ENCODE assay signal across 11 cellular contexts in genomic region chr12:122116707-122117535, GRCh38. TPM values are rescaled to one million over a fixed set of nuclear protein-coding genes. Genes with fewer than 3 reads are reported as not detected.
DNase-seq lines count a peak whose midpoint lies in the region; ATAC-seq, FAIRE-seq and TF ChIP-seq lines count a peak whose summit lies in the region.
"Had no signal": no experiment of that assay in that cellular context is flagged by ENCODE, and none has a peak within 500 bp of the region (broad histone marks: within the 10 kb centered on the region; RNA-seq: fewer than 3 reads in every experiment).

No MANE protein-coding gene starts in this region.

- intact Hi-C loops in HepG2 (cut with micrococcal nuclease; ENCODE audit: unreplicated experiment) = no loop called here

- TF ChIP-seq EP300 in HepG2 (IDR thresholded peaks at IDR 0.05; ENCODE audit: low read depth in 2 of 2, low read length in 2 of 2) (no peak), HepG2 (CRISPR knock-in tag; IDR thresholded peaks at IDR 0.05; ENCODE audit: borderline replicate concordance) (no peak), suprapubic skin (IDR thresholded peaks at IDR 0.05) (no peak)

- H3K27me3 ChIP-seq in brain microvascular endothelial cell (replicated peaks) (no peaks in the 10 kb centered on the region), HepG2 (ENCODE audit: control insufficient read depth in 1 of 2, insufficient read depth in 2 of 2, low read length in 2 of 2) (no peaks in the 10 kb centered on the region), suprapubic skin (no peaks in the 10 kb centered on the region)

- H2AFZ ChIP-seq in HepG2 (ENCODE audit: low read length) = no peak overlapping the region

- H3K4me2 ChIP-seq in HepG2 (ENCODE audit: low read depth, low read length) = no peak overlapping the region

- H4K20me1 ChIP-seq in HepG2 (ENCODE audit: insufficient read depth, low read length) = no peaks in the 10 kb centered on the region

- DNase-seq in NCI-H1417 (lab: John Stamatoyannopoulos, UW) = peak; percentile 42 to 81 (median 48)
- DNase-seq in NCI-H1417 treated with DMSO at 0.1 percent for 48 hours (lab: John Stamatoyannopoulos, UW) = no peak
- DNase-seq in brain microvascular endothelial cell = no peak
- no peak for DNase-seq in HepG2 (ENCODE audit: low spot score)
- DNase-seq in suprapubic skin (ENCODE audit: low spot score in 2 of 2) = no peak
- DNase-seq in NCI-H1694 treated with DMSO at 0.1 percent for 48 hours (lab: John Stamatoyannopoulos, UW) = no peak
- DNase-seq in stimulated activated CD4-positive, alpha-beta T cell treated with anti-CD3 and anti-CD28 coated beads, Interleukin-4, amount 100 ng/mL, for 1 hour = no peak
- DNase-seq in WTC11 (ENCODE audit: low spot score) = no peak

- H3K36me3 ChIP-seq in brain microvascular endothelial cell (replicated peaks) (peaks cover 6% of the 10 kb centered on the region), HepG2 (replicated peaks in 1 of 2; ENCODE audit: control insufficient read depth in 1 of 2, insufficient read depth in 2 of 2, low read length in 2 of 2) (no peaks in the 10 kb centered on the region; a peak in 1 of 5 replicates), suprapubic skin (no peaks in the 10 kb centered on the region)

- 95% methylated on average over 10 of the region's 16 CpGs for WGBS in HepG2 (ENCODE audit: low lambda C conversion rate)
- WGBS in suprapubic skin = 79% methylated on average over 8 of the region's 16 CpGs

- H3K9me3 Mint-ChIP-seq in WTC11 = no peaks in the 10 kb centered on the region
- H3K9me3 Mint-ChIP-seq: natural killer cell treated with Interleukin-12 subunit alpha and Interleukin-12 subunit beta and Interleukin-15 and Interleukin-18, amount 100 ng/mL, for 72 hours had no signal

- no peaks in the 10 kb centered on the region for H3K9me3 ChIP-seq in HepG2 (ENCODE audit: low read length)
- H3K9me3 ChIP-seq in suprapubic skin = no peaks in the 10 kb centered on the region

- H3K4me1 ChIP-seq in HepG2 (ENCODE audit: insufficient read depth, low read length) = peaks cover 19% of the 10 kb centered on the region
- H3K4me1 ChIP-seq in suprapubic skin = peaks cover 20% of the 10 kb centered on the region

- no peak for TF ChIP-seq RAD21 in HepG2 (CRISPR knock-in tag; IDR thresholded peaks at IDR 0.05)

- no peak overlapping the region for H3K4me3 ChIP-seq in brain microvascular endothelial cell (ENCODE audit: low read depth, low read length)
- H3K4me3 ChIP-seq in HepG2 (replicated peaks in 1 of 3; ENCODE audit: insufficient read depth in 1 of 3, low read depth in 2 of 3, low read length in 3 of 3) = no peak overlapping the region
- no peak overlapping the region for H3K4me3 ChIP-seq in suprapubic skin

- in situ Hi-C loops in brain microvascular endothelial cell (cut with HindIII; ENCODE audit: low pct_ligation_motif_present, low sequenced_read_pairs) = no loop called here
- in situ Hi-C loops in HepG2 (cut with HindIII; ENCODE audit: extremely low pct_ligation_motif_present, low pct_unique_long_range_greater_than_20kb) = no loop called here

- no peaks in the 10 kb centered on the region for H3K36me3 Mint-ChIP-seq in WTC11
- H3K36me3 Mint-ChIP-seq: natural killer cell treated with Interleukin-12 subunit alpha and Interleukin-12 subunit beta and Interleukin-15 and Interleukin-18, amount 100 ng/mL, for 72 hours had no signal

- no peak for FAIRE-seq in HepG2 (lab: Jason Lieb, UNC)
- FAIRE-seq: A204.1, endometrium had no signal

- POLR2A ChIA-PET in HepG2 (lab: Yijun Ruan, JAX) = no interaction called here
- POLR2A ChIA-PET in WTC11 (lab: Charles Lee) = no interaction called here

- TF ChIP-seq POLR2A in HepG2 (IDR thresholded peaks at IDR 0.05; ENCODE audit: insufficient read depth in 1 of 2, low read depth in 2 of 2, low read length in 2 of 2) (no peak), suprapubic skin (IDR thresholded peaks at IDR 0.05) (no peak)

- H3K27ac ChIP-seq in brain microvascular endothelial cell (no peak overlapping the region), HepG2 (ENCODE audit: extremely low read length, insufficient read depth, low read length) (no peak overlapping the region), suprapubic skin (peak overlapping the region; percentile 7)

- H3K4me1 Mint-ChIP-seq in WTC11 = peaks cover 5% of the 10 kb centered on the region

- no peak overlapping the region for H3K27ac Mint-ChIP-seq in WTC11
- H3K27ac Mint-ChIP-seq: natural killer cell treated with Interleukin-12 subunit alpha and Interleukin-12 subunit beta and Interleukin-15 and Interleukin-18, amount 100 ng/mL, for 72 hours had no signal

- no peak overlapping the region for H3K9ac ChIP-seq in HepG2 (ENCODE audit: insufficient read depth, low read depth, low read length)

- peak; percentile 31 for ATAC-seq in HepG2
- ATAC-seq in WTC11 = no peak

- no TSS peak for BruUV-seq in HepG2 (replicated peaks; lab: Mats Ljungman, UMichigan)

- peaks cover 2% of the 10 kb centered on the region for H3K79me2 ChIP-seq in HepG2 (ENCODE audit: insufficient read depth, low read length)

- no peak overlapping the region for H3K4me3 Mint-ChIP-seq in WTC11
- H3K4me3 Mint-ChIP-seq: natural killer cell treated with Interleukin-12 subunit alpha and Interleukin-12 subunit beta and Interleukin-15 and Interleukin-18, amount 100 ng/mL, for 72 hours had no signal

- no peaks in the 10 kb centered on the region for H3K27me3 Mint-ChIP-seq in WTC11 (ENCODE audit: low read depth)
- H3K27me3 Mint-ChIP-seq: natural killer cell treated with Interleukin-12 subunit alpha and Interleukin-12 subunit beta and Interleukin-15 and Interleukin-18, amount 100 ng/mL, for 72 hours had no signal

- CTCF ChIA-PET in HepG2 (lab: Yijun Ruan, JAX; ENCODE audit: low intra/inter-chr PET ratio, low total read pairs) (no interaction called here), WTC11 (lab: Charles Lee) (interaction anchor here (2.1 kb wide), 1 partner anchor 14 kb away, joined by 5 read pairs; no protein-coding TSS in a partner anchor)

- TF ChIP-seq CTCF in brain microvascular endothelial cell (IDR thresholded peaks at IDR 0.05; ENCODE audit: low read depth, low read length, missing control alignments) = peak; percentile 55
- TF ChIP-seq CTCF in HepG2 (CRISPR knock-in tag; IDR thresholded peaks at IDR 0.05) = peak; percentile 24; the same call in 1 of the 2 replicates
- TF ChIP-seq CTCF in suprapubic skin (IDR thresholded peaks at IDR 0.05) = no peak
- TF ChIP-seq CTCF in WTC11 (IDR thresholded peaks at IDR 0.05) = no peak

TF ChIP-seq in HepG2, 621 proteins besides CTCF, POLR2A, EP300 and RAD21 (continues in another document):
- peak; percentile 71; the same call in 1 of the 2 replicates for TF ChIP-seq HNRNPL (IDR thresholded peaks at IDR 0.05; ENCODE audit: low read depth, low read length)

TF ChIP-seq in WTC11, 78 proteins besides CTCF, POLR2A, EP300 and RAD21 (continues in another document):
- no peak for TF ChIP-seq SP1 (CRISPR knock-in tag; conservative IDR thresholded peaks at IDR 0.05)

RNA-seq across cellular contexts. Expression of gene MLXIP, which starts 38.4 kb away (rescaled TPM):
- 4.4 and 5.3 TPM in 2 replicates for total RNA-seq in HepG2 (2016; rRNA removed; fragmentation: Illumina TruSeq; extraction: Trizol)
- 23.5 and 32.3 TPM in 2 replicates for total RNA-seq in HepG2 (2016; cell fraction: cytosol; rRNA removed; fragmentation: Illumina TruSeq; extraction: Trizol; ENCODE audit: low read depth)
- total RNA-seq in HepG2 (2016; cell fraction: insoluble cytoplasmic fraction; rRNA removed; fragmentation: Illumina TruSeq; extraction: Trizol) = 4.0 and 6.0 TPM in 2 replicates
- 9.3 and 10.6 TPM in 2 replicates for total RNA-seq in HepG2 (2016; cell fraction: membrane; rRNA removed; fragmentation: Illumina TruSeq; extraction: Trizol)
- 7.4 and 8.4 TPM in 2 replicates for total RNA-seq in HepG2 (2016; cell fraction: nucleus; rRNA removed; fragmentation: Illumina TruSeq; extraction: Trizol)
- 6.3 and 6.7 TPM in 2 replicates for polyA plus RNA-seq in HepG2 (2011; rRNA removed)
- 2.2 and 2.4 TPM in 2 replicates for polyA plus RNA-seq in HepG2 (2011; cell fraction: cytosol; rRNA removed)
- 25.4 and 79.6 TPM in 2 replicates for polyA plus RNA-seq in HepG2 (2011; cell fraction: nucleus; rRNA removed)
- 10.8 and 14.9 TPM in 2 replicates for polyA plus RNA-seq in HepG2 (2012)
- polyA plus RNA-seq in HepG2 (2016; cell fraction: cytosol; fragmentation: Illumina TruSeq; extraction: Trizol; ENCODE audit: low read depth) = 8.7 and 8.8 TPM in 2 replicates
- polyA plus RNA-seq in HepG2 (2016; cell fraction: insoluble cytoplasmic fraction; fragmentation: Illumina TruSeq; extraction: Trizol; ENCODE audit: low read depth) = 6.2 and 10.8 TPM in 2 replicates
- 12.2 and 13.1 TPM in 2 replicates for polyA plus RNA-seq in HepG2 (2016; cell fraction: membrane; fragmentation: Illumina TruSeq; extraction: Trizol; ENCODE audit: low read depth)
- 23.5 and 26.5 TPM in 2 replicates for polyA plus RNA-seq in HepG2 (2016; cell fraction: nucleus; fragmentation: Illumina TruSeq; extraction: Trizol; ENCODE audit: insufficient read depth, low read depth)
- 10.1 and 18.6 TPM in 2 replicates for polyA minus RNA-seq in HepG2 (2011; rRNA and poly(A)+ RNA removed; ENCODE audit: low replicate concordance)
- 6.0 and 7.2 TPM in 2 replicates for polyA minus RNA-seq in HepG2 (2011; cell fraction: cytosol; rRNA and poly(A)+ RNA removed)
- polyA minus RNA-seq in HepG2 (2011; cell fraction: nucleus; rRNA and poly(A)+ RNA removed) = 12.4 and 12.6 TPM in 2 replicates
- total RNA-seq in suprapubic skin = 10 to 100 TPM; 25.2 to 91.4 (median 35.4) TPM
- total RNA-seq in WTC11 (2021) = 40.5 to 49.4 TPM (median 44.4 TPM) in 3 replicates

RNA-seq across cellular contexts. Expression of gene IL31, which starts 57.1 kb away (rescaled TPM):
- total RNA-seq in HepG2 (2016; rRNA removed; fragmentation: Illumina TruSeq; extraction: Trizol) = not detected in 2 replicates
- total RNA-seq in HepG2 (2016; cell fraction: cytosol; rRNA removed; fragmentation: Illumina TruSeq; extraction: Trizol; ENCODE audit: low read depth) = not detected in 2 replicates
- total RNA-seq in HepG2 (2016; cell fraction: insoluble cytoplasmic fraction; rRNA removed; fragmentation: Illumina TruSeq; extraction: Trizol) = not detected in 2 replicates
- total RNA-seq in HepG2 (2016; cell fraction: membrane; rRNA removed; fragmentation: Illumina TruSeq; extraction: Trizol) = not detected in 2 replicates
- not detected in 2 replicates for total RNA-seq in HepG2 (2016; cell fraction: nucleus; rRNA removed; fragmentation: Illumina TruSeq; extraction: Trizol)
- not detected in 2 replicates for polyA plus RNA-seq in HepG2 (2011; rRNA removed)
- not detected in 2 replicates for polyA plus RNA-seq in HepG2 (2011; cell fraction: cytosol; rRNA removed)
- not detected in 2 replicates for polyA plus RNA-seq in HepG2 (2011; cell fraction: nucleus; rRNA removed)
- polyA plus RNA-seq in HepG2 (2012) = not detected in 2 replicates
- polyA plus RNA-seq in HepG2 (2016; cell fraction: cytosol; fragmentation: Illumina TruSeq; extraction: Trizol; ENCODE audit: low read depth) = not detected in 2 replicates
- polyA plus RNA-seq in HepG2 (2016; cell fraction: insoluble cytoplasmic fraction; fragmentation: Illumina TruSeq; extraction: Trizol; ENCODE audit: low read depth) = not detected in 2 replicates
- not detected in 2 replicates for polyA plus RNA-seq in HepG2 (2016; cell fraction: membrane; fragmentation: Illumina TruSeq; extraction: Trizol; ENCODE audit: low read depth)
- polyA plus RNA-seq in HepG2 (2016; cell fraction: nucleus; fragmentation: Illumina TruSeq; extraction: Trizol; ENCODE audit: insufficient read depth, low read depth) = not detected in 2 replicates
- polyA minus RNA-seq in HepG2 (2011; rRNA and poly(A)+ RNA removed; ENCODE audit: low replicate concordance) = not detected in 2 replicates
- polyA minus RNA-seq in HepG2 (2011; cell fraction: cytosol; rRNA and poly(A)+ RNA removed) = not detected in 2 replicates
- polyA minus RNA-seq in HepG2 (2011; cell fraction: nucleus; rRNA and poly(A)+ RNA removed) = not detected in 2 replicates
- total RNA-seq in suprapubic skin = not detected
- total RNA-seq in WTC11 (2021) = not detected in 3 replicates
- total RNA-seq: natural killer cell treated with Interleukin-12 subunit alpha and Interleukin-12 subunit beta and Interleukin-15 and Interleukin-18, amount 100 ng/mL, for 72 hours had no signal

Comparison
In these comparisons a context has a peak if more than half of its experiments do, and no peak if none do; other contexts are left out.
1. DNase-seq: peak in NCI-H1417 (3 of 3); none in NCI-H1417 treated with DMSO at 0.1 percent for 48 hours (single experiment), brain microvascular endothelial cell (single experiment), HepG2 (single experiment), suprapubic skin (0 of 2), NCI-H1694 treated with DMSO at 0.1 percent for 48 hours (single experiment), stimulated activated CD4-positive, alpha-beta T cell treated with anti-CD3 and anti-CD28 coated beads, Interleukin-4, amount 100 ng/mL, for 1 hour (single experiment) and WTC11 (single experiment).
2. CTCF ChIP-seq: peak in brain microvascular endothelial cell (single experiment) and HepG2 (single experiment); none in suprapubic skin (0 of 2) and WTC11 (single experiment).